Comparison of ENCODE assay signal across 5 cellular contexts in genomic region chr20:60599381-60599780, GRCh38.
"Had no signal": no experiment of that assay in that cellular context is flagged by ENCODE, and none has a peak within 500 bp of the region (broad histone marks: within the 10 kb centered on the region; RNA-seq: fewer than 3 reads in every experiment).

No MANE protein-coding gene starts in this region.

- H3K4me3 Mint-ChIP-seq: IgD-negative memory B cell had no signal

- H3K27me3 Mint-ChIP-seq: IgD-negative memory B cell had no signal

- H3K36me3 Mint-ChIP-seq: IgD-negative memory B cell had no signal

- DNase-seq: IMR-90 had no signal

- FAIRE-seq: HepG2, K562 had no signal

- H3K4me3 ChIP-seq: K562 had no signal

- H3K4me1 Mint-ChIP-seq: IgD-negative memory B cell had no signal

- H3K27ac ChIP-seq: HL-60 had no signal
